2 cellular contexts compared by ENCODE assay signal in the genomic region with DNA sequence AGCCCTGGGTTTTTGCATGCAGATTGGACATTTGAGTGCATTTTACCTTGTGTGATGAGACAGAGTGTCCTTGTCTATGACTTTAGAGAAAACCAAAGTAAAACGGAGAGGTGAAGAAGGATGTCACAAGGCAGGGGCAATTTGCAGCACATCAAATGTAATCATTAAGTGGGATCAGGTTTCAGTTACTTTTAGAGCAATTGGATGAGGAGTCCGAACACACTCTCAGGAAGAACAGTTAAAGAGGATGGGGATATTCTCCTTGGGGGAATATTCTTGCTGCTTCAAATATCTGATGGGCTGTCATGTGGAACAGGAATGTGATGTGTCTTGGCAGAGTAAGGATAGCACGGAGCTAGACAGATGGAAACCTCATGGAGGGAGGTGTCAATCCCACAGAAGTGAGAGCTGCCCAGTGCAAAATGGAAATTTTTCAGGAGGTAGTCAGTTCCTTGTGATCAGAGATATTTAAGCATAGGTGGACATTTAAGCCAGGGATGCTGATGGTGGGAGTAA.
TF ChIP-seq lines count a peak whose summit lies in the region.

No MANE protein-coding gene starts in this region.

TF ChIP-seq in GM23338, 12 proteins besides CTCF, POLR2A, EP300 and RAD21 (continued from another document):
- TF ChIP-seq, protein P1, sequence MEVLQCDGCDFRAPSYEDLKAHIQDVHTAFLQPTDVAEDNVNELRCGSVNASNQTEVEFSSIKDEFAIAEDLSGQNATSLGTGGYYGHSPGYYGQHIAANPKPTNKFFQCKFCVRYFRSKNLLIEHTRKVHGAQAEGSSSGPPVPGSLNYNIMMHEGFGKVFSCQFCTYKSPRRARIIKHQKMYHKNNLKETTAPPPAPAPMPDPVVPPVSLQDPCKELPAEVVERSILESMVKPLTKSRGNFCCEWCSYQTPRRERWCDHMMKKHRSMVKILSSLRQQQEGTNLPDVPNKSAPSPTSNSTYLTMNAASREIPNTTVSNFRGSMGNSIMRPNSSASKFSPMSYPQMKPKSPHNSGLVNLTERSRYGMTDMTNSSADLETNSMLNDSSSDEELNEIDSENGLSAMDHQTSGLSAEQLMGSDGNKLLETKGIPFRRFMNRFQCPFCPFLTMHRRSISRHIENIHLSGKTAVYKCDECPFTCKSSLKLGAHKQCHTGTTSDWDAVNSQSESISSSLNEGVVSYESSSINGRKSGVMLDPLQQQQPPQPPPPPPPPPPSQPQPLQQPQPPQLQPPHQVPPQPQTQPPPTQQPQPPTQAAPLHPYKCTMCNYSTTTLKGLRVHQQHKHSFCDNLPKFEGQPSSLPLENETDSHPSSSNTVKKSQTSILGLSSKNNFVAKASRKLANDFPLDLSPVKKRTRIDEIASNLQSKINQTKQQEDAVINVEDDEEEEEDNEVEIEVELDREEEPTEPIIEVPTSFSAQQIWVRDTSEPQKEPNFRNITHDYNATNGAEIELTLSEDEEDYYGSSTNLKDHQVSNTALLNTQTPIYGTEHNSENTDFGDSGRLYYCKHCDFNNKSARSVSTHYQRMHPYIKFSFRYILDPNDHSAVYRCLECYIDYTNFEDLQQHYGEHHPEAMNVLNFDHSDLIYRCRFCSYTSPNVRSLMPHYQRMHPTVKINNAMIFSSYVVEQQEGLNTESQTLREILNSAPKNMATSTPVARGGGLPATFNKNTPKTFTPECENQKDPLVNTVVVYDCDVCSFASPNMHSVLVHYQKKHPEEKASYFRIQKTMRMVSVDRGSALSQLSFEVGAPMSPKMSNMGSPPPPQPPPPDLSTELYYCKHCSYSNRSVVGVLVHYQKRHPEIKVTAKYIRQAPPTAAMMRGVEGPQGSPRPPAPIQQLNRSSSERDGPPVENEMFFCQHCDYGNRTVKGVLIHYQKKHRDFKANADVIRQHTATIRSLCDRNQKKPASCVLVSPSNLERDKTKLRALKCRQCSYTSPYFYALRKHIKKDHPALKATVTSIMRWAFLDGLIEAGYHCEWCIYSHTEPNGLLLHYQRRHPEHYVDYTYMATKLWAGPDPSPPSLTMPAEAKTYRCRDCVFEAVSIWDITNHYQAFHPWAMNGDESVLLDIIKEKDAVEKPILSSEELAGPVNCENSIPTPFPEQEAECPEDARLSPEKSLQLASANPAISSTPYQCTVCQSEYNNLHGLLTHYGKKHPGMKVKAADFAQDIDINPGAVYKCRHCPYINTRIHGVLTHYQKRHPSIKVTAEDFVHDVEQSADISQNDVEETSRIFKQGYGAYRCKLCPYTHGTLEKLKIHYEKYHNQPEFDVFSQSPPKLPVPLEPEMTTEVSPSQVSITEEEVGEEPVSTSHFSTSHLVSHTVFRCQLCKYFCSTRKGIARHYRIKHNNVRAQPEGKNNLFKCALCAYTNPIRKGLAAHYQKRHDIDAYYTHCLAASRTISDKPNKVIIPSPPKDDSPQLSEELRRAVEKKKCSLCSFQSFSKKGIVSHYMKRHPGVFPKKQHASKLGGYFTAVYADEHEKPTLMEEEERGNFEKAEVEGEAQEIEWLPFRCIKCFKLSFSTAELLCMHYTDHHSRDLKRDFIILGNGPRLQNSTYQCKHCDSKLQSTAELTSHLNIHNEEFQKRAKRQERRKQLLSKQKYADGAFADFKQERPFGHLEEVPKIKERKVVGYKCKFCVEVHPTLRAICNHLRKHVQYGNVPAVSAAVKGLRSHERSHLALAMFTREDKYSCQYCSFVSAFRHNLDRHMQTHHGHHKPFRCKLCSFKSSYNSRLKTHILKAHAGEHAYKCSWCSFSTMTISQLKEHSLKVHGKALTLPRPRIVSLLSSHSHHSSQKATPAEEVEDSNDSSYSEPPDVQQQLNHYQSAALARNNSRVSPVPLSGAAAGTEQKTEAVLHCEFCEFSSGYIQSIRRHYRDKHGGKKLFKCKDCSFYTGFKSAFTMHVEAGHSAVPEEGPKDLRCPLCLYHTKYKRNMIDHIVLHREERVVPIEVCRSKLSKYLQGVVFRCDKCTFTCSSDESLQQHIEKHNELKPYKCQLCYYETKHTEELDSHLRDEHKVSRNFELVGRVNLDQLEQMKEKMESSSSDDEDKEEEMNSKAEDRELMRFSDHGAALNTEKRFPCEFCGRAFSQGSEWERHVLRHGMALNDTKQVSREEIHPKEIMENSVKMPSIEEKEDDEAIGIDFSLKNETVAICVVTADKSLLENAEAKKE (CRISPR knock-in tag; IDR thresholded peaks at IDR 0.05), result no peak
- TF ChIP-seq JUNB (IDR thresholded peaks at IDR 0.05; ENCODE audit: unreplicated experiment), result no peak
- no peak for TF ChIP-seq STAT1 (IDR thresholded peaks at IDR 0.05; ENCODE audit: unreplicated experiment)
- TF ChIP-seq POLR2AphosphoS5 (IDR thresholded peaks at IDR 0.05; ENCODE audit: low read depth), result no peak
- TF ChIP-seq CREB1 (CRISPR knock-in tag; IDR thresholded peaks at IDR 0.05; ENCODE audit: low read depth), result no peak
- TF ChIP-seq, protein P2, sequence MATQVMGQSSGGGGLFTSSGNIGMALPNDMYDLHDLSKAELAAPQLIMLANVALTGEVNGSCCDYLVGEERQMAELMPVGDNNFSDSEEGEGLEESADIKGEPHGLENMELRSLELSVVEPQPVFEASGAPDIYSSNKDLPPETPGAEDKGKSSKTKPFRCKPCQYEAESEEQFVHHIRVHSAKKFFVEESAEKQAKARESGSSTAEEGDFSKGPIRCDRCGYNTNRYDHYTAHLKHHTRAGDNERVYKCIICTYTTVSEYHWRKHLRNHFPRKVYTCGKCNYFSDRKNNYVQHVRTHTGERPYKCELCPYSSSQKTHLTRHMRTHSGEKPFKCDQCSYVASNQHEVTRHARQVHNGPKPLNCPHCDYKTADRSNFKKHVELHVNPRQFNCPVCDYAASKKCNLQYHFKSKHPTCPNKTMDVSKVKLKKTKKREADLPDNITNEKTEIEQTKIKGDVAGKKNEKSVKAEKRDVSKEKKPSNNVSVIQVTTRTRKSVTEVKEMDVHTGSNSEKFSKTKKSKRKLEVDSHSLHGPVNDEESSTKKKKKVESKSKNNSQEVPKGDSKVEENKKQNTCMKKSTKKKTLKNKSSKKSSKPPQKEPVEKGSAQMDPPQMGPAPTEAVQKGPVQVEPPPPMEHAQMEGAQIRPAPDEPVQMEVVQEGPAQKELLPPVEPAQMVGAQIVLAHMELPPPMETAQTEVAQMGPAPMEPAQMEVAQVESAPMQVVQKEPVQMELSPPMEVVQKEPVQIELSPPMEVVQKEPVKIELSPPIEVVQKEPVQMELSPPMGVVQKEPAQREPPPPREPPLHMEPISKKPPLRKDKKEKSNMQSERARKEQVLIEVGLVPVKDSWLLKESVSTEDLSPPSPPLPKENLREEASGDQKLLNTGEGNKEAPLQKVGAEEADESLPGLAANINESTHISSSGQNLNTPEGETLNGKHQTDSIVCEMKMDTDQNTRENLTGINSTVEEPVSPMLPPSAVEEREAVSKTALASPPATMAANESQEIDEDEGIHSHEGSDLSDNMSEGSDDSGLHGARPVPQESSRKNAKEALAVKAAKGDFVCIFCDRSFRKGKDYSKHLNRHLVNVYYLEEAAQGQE (IDR thresholded peaks at IDR 0.05; ENCODE audit: unreplicated experiment), result no peak
- TF ChIP-seq EZH2 (IDR thresholded peaks at IDR 0.05; ENCODE audit: low read depth, unreplicated experiment), result no peak
- TF ChIP-seq ZNF114 (CRISPR knock-in tag; IDR thresholded peaks at IDR 0.05), result no peak

TF ChIP-seq in neural cell, 6 proteins besides CTCF, POLR2A, EP300 and RAD21 (continued from another document):
- TF ChIP-seq, protein P2 (IDR thresholded peaks at IDR 0.05; ENCODE audit: borderline replicate concordance), result no peak
